ENCODE assay signal across 23 cellular contexts in the genomic region with DNA sequence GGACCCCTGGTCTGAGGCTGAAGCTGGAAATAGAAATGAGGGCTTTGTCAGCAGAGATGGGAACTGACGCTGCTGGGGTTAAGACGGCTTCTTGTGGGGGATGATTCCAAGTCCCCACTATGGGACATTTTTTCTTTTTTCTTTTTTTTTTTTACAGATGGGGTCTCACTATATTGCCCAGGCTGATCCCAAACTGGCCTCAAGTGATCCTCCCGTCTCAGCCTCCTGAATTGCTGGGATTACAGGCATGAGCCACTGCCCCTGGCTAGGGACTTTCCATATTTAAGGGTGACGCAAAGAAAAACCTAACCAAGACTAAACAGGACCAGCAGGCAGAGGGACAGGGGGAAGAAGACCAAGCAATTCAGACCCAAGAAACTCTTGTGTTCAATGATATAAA. TPM values are rescaled to one million over a fixed set of nuclear protein-coding genes. Genes with fewer than 3 reads are reported as not detected.
DNase-seq lines count a peak whose midpoint lies in the region; ATAC-seq, FAIRE-seq and TF ChIP-seq lines count a peak whose summit lies in the region.
"Had no signal": no experiment of that assay in that cellular context is flagged by ENCODE, and none has a peak within 500 bp of the region (broad histone marks: within the 10 kb centered on the region; RNA-seq: fewer than 3 reads in every experiment).

No MANE protein-coding gene starts in this region.

- no peak for DNase-seq in A549 (ENCODE audit: low read depth in 1 of 2, low spot score in 1 of 2)
- no peak for DNase-seq in CD4-positive, CD25-positive, alpha-beta regulatory T cell
- DNase-seq in T-cell: no peak
- no peak for DNase-seq in naive thymus-derived CD8-positive, alpha-beta T cell
- no peak for DNase-seq in GM19240 (ENCODE audit: insufficient read length, low spot score)
- DNase-seq in small intestine: no peak
- DNase-seq: AML-193, Caco-2, GM23248, HCEC 1CT, KBM-7, NCI-H1694 treated with DMSO at 0.1 percent for 48 hours, NCI-H2107, NCI-H226, NCI-H524, NCI-H82, PC-3, RPMI8226, SHP77 treated with DMSO at 0.1 percent for 48 hours, SK-N-SH had no signal

- H3K27ac ChIP-seq in A549 (no peak overlapping the region), small intestine (ENCODE audit: low read depth in 1 of 2, low read length in 1 of 2) (no peak overlapping the region)
- no peak overlapping the region for H3K27ac ChIP-seq in CD4-positive, CD25-positive, alpha-beta regulatory T cell (ENCODE audit: insufficient read depth, low read length, poor library complexity, severe bottlenecking)
- H3K27ac ChIP-seq: GM23248 had no signal

- no peak overlapping the region for H3K4me2 ChIP-seq in A549
- H3K4me2 ChIP-seq: SK-N-SH had no signal

- TF ChIP-seq CTCF in A549 (IDR thresholded peaks at IDR 0.05): no peak

- H3K27me3 Mint-ChIP-seq in CD4-positive, CD25-positive, alpha-beta regulatory T cell: no peaks in the 10 kb centered on the region
- no peaks in the 10 kb centered on the region for H3K27me3 Mint-ChIP-seq in T-cell
- no peaks in the 10 kb centered on the region for H3K27me3 Mint-ChIP-seq in naive thymus-derived CD8-positive, alpha-beta T cell

- no peaks in the 10 kb centered on the region for H3K9me3 Mint-ChIP-seq in CD4-positive, CD25-positive, alpha-beta regulatory T cell
- H3K9me3 Mint-ChIP-seq in T-cell: no peaks in the 10 kb centered on the region
- peaks cover 0 to 4% (median 0%) of the 10 kb centered on the region in 9 donors for H3K9me3 Mint-ChIP-seq in naive thymus-derived CD8-positive, alpha-beta T cell

- POLR2A ChIA-PET in A549 (lab: Yijun Ruan, JAX): no interaction called here
- POLR2A ChIA-PET in T-cell (lab: Charles Lee): no interaction called here
- POLR2A ChIA-PET in naive thymus-derived CD8-positive, alpha-beta T cell (lab: Charles Lee): interaction anchor here (0.5 to 0.6 kb wide), 2 partner anchors 51 to 224 kb away, joined by 5 read pairs; no protein-coding TSS in a partner anchor

- H3K27me3 ChIP-seq in CD4-positive, CD25-positive, alpha-beta regulatory T cell (ENCODE audit: control insufficient read depth, insufficient read depth, low read length): no peaks in the 10 kb centered on the region
- no peaks in the 10 kb centered on the region for H3K27me3 ChIP-seq in small intestine (ENCODE audit: control insufficient read depth in 2 of 2, insufficient read depth in 2 of 2, low read length in 2 of 2)

- CTCF ChIA-PET in A549 (lab: Yijun Ruan, JAX): interaction anchor here (0.6 to 2.4 kb wide), 13 partner anchors 36 to 241 kb away, joined by 3 to 10 read pairs (median 4); partner anchors contain the start of genes NFKBID and THAP8
- CTCF ChIA-PET in T-cell (lab: Charles Lee): interaction anchor here (0.5 to 0.8 kb wide), 3 partner anchors 31 to 207 kb away, joined by 4 to 7 read pairs (median 5); partner anchors contain the start of gene LIN37 (in 1 of the 2)

- H3K4me1 Mint-ChIP-seq in CD4-positive, CD25-positive, alpha-beta regulatory T cell: peaks cover 5 to 63% (median 13%) of the 10 kb centered on the region in 4 donors
- peaks cover 38 to 61% (median 45%) of the 10 kb centered on the region in 3 donors for H3K4me1 Mint-ChIP-seq in T-cell
- peaks cover 22 to 52% (median 34%) of the 10 kb centered on the region in 4 donors for H3K4me1 Mint-ChIP-seq in naive thymus-derived CD8-positive, alpha-beta T cell

- no peak for TF ChIP-seq EP300 in A549 (IDR thresholded peaks at IDR 0.05)

- TF ChIP-seq POLR2A in A549 (IDR thresholded peaks at IDR 0.05; ENCODE audit: low read length): no peak

- peaks cover 3% of the 10 kb centered on the region for H3K36me3 ChIP-seq in CD4-positive, CD25-positive, alpha-beta regulatory T cell (ENCODE audit: control insufficient read depth, insufficient read depth, low read length)
- no peaks in the 10 kb centered on the region for H3K36me3 ChIP-seq in small intestine (ENCODE audit: control insufficient read depth in 2 of 2, insufficient read depth in 2 of 2, low read length in 2 of 2)

- no peak overlapping the region for H3K4me3 Mint-ChIP-seq in CD4-positive, CD25-positive, alpha-beta regulatory T cell
- H3K4me3 Mint-ChIP-seq in T-cell: no peak overlapping the region
- no peak overlapping the region for H3K4me3 Mint-ChIP-seq in naive thymus-derived CD8-positive, alpha-beta T cell
- H3K4me3 Mint-ChIP-seq: CD14-positive monocyte had no signal

- H3K4me1 ChIP-seq in A549 (no peaks in the 10 kb centered on the region), small intestine (ENCODE audit: control insufficient read depth in 2 of 2, insufficient read depth in 1 of 2, low read depth in 1 of 2, low read length in 1 of 2) (no peaks in the 10 kb centered on the region)
- peaks cover 5% of the 10 kb centered on the region for H3K4me1 ChIP-seq in CD4-positive, CD25-positive, alpha-beta regulatory T cell (ENCODE audit: control insufficient read depth, insufficient read depth, low read length, poor library complexity, severe bottlenecking)
- H3K4me1 ChIP-seq: Caco-2 had no signal

- peak overlapping the region in 2 of 3 donors; percentile 51 to 77 for H3K27ac Mint-ChIP-seq in CD4-positive, CD25-positive, alpha-beta regulatory T cell
- H3K27ac Mint-ChIP-seq in T-cell: peak overlapping the region; percentile 64 to 74
- peak overlapping the region in 6 of 10 donors; percentile 17 to 91 (median 66) for H3K27ac Mint-ChIP-seq in naive thymus-derived CD8-positive, alpha-beta T cell
- H3K27ac Mint-ChIP-seq: CD14-positive monocyte had no signal

- H3K4me3 ChIP-seq in A549 (no peak overlapping the region), small intestine (ENCODE audit: low read depth in 1 of 2, low read length in 2 of 2) (no peak overlapping the region)
- no peak overlapping the region for H3K4me3 ChIP-seq in CD4-positive, CD25-positive, alpha-beta regulatory T cell (ENCODE audit: low read depth, low read length)
- H3K4me3 ChIP-seq: GM23248 had no signal

- WGBS in A549 (ENCODE audit: missing lambda C conversion rate): 90% methylated on average over 4 of the region's 4 CpGs
- WGBS in small intestine, 3 donors: 91 to 93% (median 92%) methylated on average over 4 of the region's 4 CpGs

- no peak for TF ChIP-seq RAD21 in A549 (conservative IDR thresholded peaks at IDR 0.05 in 1 of 2, IDR thresholded peaks at IDR 0.05 in 1 of 2)

- FAIRE-seq in A549 (lab: Jason Lieb, UNC): peak; percentile 18
- FAIRE-seq in small intestine (lab: Jason Lieb, UNC): no peak
- FAIRE-seq: G401.6 had no signal

- peaks cover 24% of the 10 kb centered on the region for H3K36me3 Mint-ChIP-seq in CD4-positive, CD25-positive, alpha-beta regulatory T cell
- peaks cover 13% of the 10 kb centered on the region for H3K36me3 Mint-ChIP-seq in T-cell
- H3K36me3 Mint-ChIP-seq in naive thymus-derived CD8-positive, alpha-beta T cell: peaks cover 0 to 14% (median 0%) of the 10 kb centered on the region in 3 donors
- H3K36me3 Mint-ChIP-seq: CD14-positive monocyte had no signal

- H3K9me3 ChIP-seq in A549: no peaks in the 10 kb centered on the region
- no peaks in the 10 kb centered on the region for H3K9me3 ChIP-seq in CD4-positive, CD25-positive, alpha-beta regulatory T cell (ENCODE audit: control insufficient read depth in 2 of 2, low read length in 2 of 2)
- H3K9me3 ChIP-seq in small intestine (ENCODE audit: control insufficient read depth, low read depth): no peaks in the 10 kb centered on the region
- H3K9me3 ChIP-seq: Caco-2, SK-N-SH had no signal

- no peak for ATAC-seq in A549
- ATAC-seq in CD4-positive, CD25-positive, alpha-beta regulatory T cell (ENCODE audit: low read depth in 2 of 2): no peak
- no peak for ATAC-seq in T-cell (replicated peaks in 1 of 4)
- no peak for ATAC-seq in naive thymus-derived CD8-positive, alpha-beta T cell
- ATAC-seq in HG03457 (IDR thresholded peaks at IDR 0.05; ENCODE audit: unreplicated experiment): no peak
- ATAC-seq: PC-3 had no signal

RNA-seq across cellular contexts. Expression of gene LRFN3, which starts 10.0 kb away (rescaled TPM):
- polyA plus RNA-seq in A549 (2011; rRNA removed) (2.4 and 3.1 TPM in 2 replicates), A549 (2017; fragmentation: RNase III; extraction: RNeasy Plus Mini Kit Qiagen cat#74134 plus additional on column Dnase treatment) (12.8 to 17.1 TPM (median 16.6 TPM) in 3 replicates), small intestine (10 to 100 TPM in 1 of 3 donors, 1 to 10 TPM in 2; 3.5 to 11.4 (median 6.0) TPM)
- polyA plus RNA-seq in A549 (2012; cell fraction: cytosol; rRNA removed): 9.8 and 16.4 TPM in 2 replicates
- polyA plus RNA-seq in A549 (2012; cell fraction: nucleus; rRNA removed): 13.2 and 22.2 TPM in 2 replicates
- polyA minus RNA-seq in A549 (2011; rRNA and poly(A)+ RNA removed): 2.1 and 2.9 TPM in 2 replicates
- total RNA-seq in CD4-positive, CD25-positive, alpha-beta regulatory T cell: 7.7 TPM
- polyA plus RNA-seq in CD4-positive, CD25-positive, alpha-beta regulatory T cell: 1 to 10 TPM in 1 of 4 donors, under 1 TPM in 3; 0.63 to 1.4 (median 0.84) TPM
- total RNA-seq in T-cell: 10 to 100 TPM in 4 of 5 donors, 1 to 10 TPM in 1; 9.2 to 20.8 (median 15.3) TPM
- 10 to 100 TPM; 11.2 to 11.4 TPM for total RNA-seq in naive thymus-derived CD8-positive, alpha-beta T cell
- 1 to 10 TPM in 2 of 3 donors, under 1 TPM in 1; 0.62 to 1.4 (median 1.1) TPM for polyA plus RNA-seq in naive thymus-derived CD8-positive, alpha-beta T cell
- polyA plus RNA-seq: CD14-positive monocyte had no signal

RNA-seq across cellular contexts. Expression of gene TYROBP, which starts 38.1 kb away (rescaled TPM):
- polyA plus RNA-seq in A549 (2011; rRNA removed) (not detected in 2 replicates), A549 (2017; fragmentation: RNase III; extraction: RNeasy Plus Mini Kit Qiagen cat#74134 plus additional on column Dnase treatment) (0.21 TPM in 1 of 3 replicates, not detected in the others), small intestine (100 to 1,000 TPM in 1 of 3 donors, 10 to 100 TPM in 2; 15.9 to 128 (median 87.2) TPM)
- polyA plus RNA-seq in A549 (2012; cell fraction: cytosol; rRNA removed): 0.14 and 0.34 TPM in 2 replicates
- 0.29 TPM in 1 of 2 replicates, not detected in the other for polyA plus RNA-seq in A549 (2012; cell fraction: nucleus; rRNA removed)
- polyA minus RNA-seq in A549 (2011; rRNA and poly(A)+ RNA removed): 2.1 TPM in 1 of 2 replicates, not detected in the other
- total RNA-seq in CD4-positive, CD25-positive, alpha-beta regulatory T cell: not detected
- polyA plus RNA-seq in CD4-positive, CD25-positive, alpha-beta regulatory T cell: 1 to 10 TPM in 3 of 4 donors, under 1 TPM in 1; 0.49 to 6.9 (median 2.1) TPM
- 1 to 10 TPM; 2.3 to 7.0 (median 2.9) TPM for total RNA-seq in T-cell
- total RNA-seq in naive thymus-derived CD8-positive, alpha-beta T cell: 1 to 10 TPM; 3.1 to 5.8 TPM
- polyA plus RNA-seq in naive thymus-derived CD8-positive, alpha-beta T cell: 10 to 100 TPM in 1 of 3 donors, 1 to 10 TPM in 2; 4.4 to 72.6 (median 5.6) TPM
- total RNA-seq: Caco-2, GM23248, PC-3 had no signal
- polyA plus RNA-seq: GM23248, SK-N-SH had no signal

RNA-seq across cellular contexts. Expression of gene HCST, which starts 43.9 kb away (rescaled TPM):
- polyA plus RNA-seq in A549 (2011; rRNA removed): 0.19 TPM in 1 of 2 replicates, not detected in the other
- 0.30 and 0.38 TPM in 2 replicates for polyA plus RNA-seq in A549 (2012; cell fraction: cytosol; rRNA removed)
- polyA plus RNA-seq in A549 (2012; cell fraction: nucleus; rRNA removed): 0.45 and 0.58 TPM in 2 replicates
- 0.49 to 0.69 TPM in 2 of 3 replicates, not detected in the other for polyA plus RNA-seq in A549 (2017; fragmentation: RNase III; extraction: RNeasy Plus Mini Kit Qiagen cat#74134 plus additional on column Dnase treatment)
- 2.2 TPM in 1 of 2 replicates, not detected in the other for polyA minus RNA-seq in A549 (2011; rRNA and poly(A)+ RNA removed)
- total RNA-seq in CD4-positive, CD25-positive, alpha-beta regulatory T cell: 104 TPM
- polyA plus RNA-seq in CD4-positive, CD25-positive, alpha-beta regulatory T cell: 100 to 1,000 TPM; 640 to 863 (median 760) TPM
- 100 to 1,000 TPM in 2 of 5 donors, 10 to 100 TPM in 3; 60.1 to 165 (median 77.2) TPM for total RNA-seq in T-cell
- total RNA-seq in naive thymus-derived CD8-positive, alpha-beta T cell: 10 to 100 TPM; 85.7 to 87.7 TPM
- polyA plus RNA-seq in naive thymus-derived CD8-positive, alpha-beta T cell: 1,000 to 10,000 TPM; 1,254 to 1,751 (median 1,469) TPM
- polyA plus RNA-seq in small intestine: 10 to 100 TPM in 2 of 3 donors, 1 to 10 TPM in 1; 2.7 to 17.6 (median 13.8) TPM
- total RNA-seq: Caco-2, GM23248, PC-3 had no signal

RNA-seq across cellular contexts. Expression of gene NFKBID, which starts 45.9 kb away (rescaled TPM):
- polyA plus RNA-seq in A549 (2011; rRNA removed) (4.0 and 4.1 TPM in 2 replicates), A549 (2017; fragmentation: RNase III; extraction: RNeasy Plus Mini Kit Qiagen cat#74134 plus additional on column Dnase treatment) (8.5 to 14.8 TPM (median 9.6 TPM) in 3 replicates), small intestine (1 to 10 TPM; 5.1 to 7.6 (median 5.8) TPM)
- polyA plus RNA-seq in A549 (2012; cell fraction: cytosol; rRNA removed): 9.6 and 11.4 TPM in 2 replicates
- 59.9 and 65.7 TPM in 2 replicates for polyA plus RNA-seq in A549 (2012; cell fraction: nucleus; rRNA removed)
- polyA minus RNA-seq in A549 (2011; rRNA and poly(A)+ RNA removed): 8.8 and 9.4 TPM in 2 replicates
- total RNA-seq in CD4-positive, CD25-positive, alpha-beta regulatory T cell: 120 TPM
- polyA plus RNA-seq in CD4-positive, CD25-positive, alpha-beta regulatory T cell: 1 to 10 TPM; 2.7 to 4.2 (median 3.6) TPM
- 10 to 100 TPM; 45.1 to 78.3 (median 51.4) TPM for total RNA-seq in T-cell
- total RNA-seq in naive thymus-derived CD8-positive, alpha-beta T cell: 10 to 100 TPM; 42.7 to 48.7 TPM
- 1 to 10 TPM; 1.2 to 2.8 (median 2.5) TPM for polyA plus RNA-seq in naive thymus-derived CD8-positive, alpha-beta T cell

RNA-seq across cellular contexts. Expression of gene SDHAF1, which starts 48.8 kb away (rescaled TPM):
- polyA plus RNA-seq in A549 (2011; rRNA removed) (22.8 and 25.3 TPM in 2 replicates), A549 (2017; fragmentation: RNase III; extraction: RNeasy Plus Mini Kit Qiagen cat#74134 plus additional on column Dnase treatment) (22.6 to 27.1 TPM (median 23.2 TPM) in 3 replicates), small intestine (10 to 100 TPM; 28.4 to 58.4 (median 44.5) TPM)
- 55.6 and 62.5 TPM in 2 replicates for polyA plus RNA-seq in A549 (2012; cell fraction: cytosol; rRNA removed)
- polyA plus RNA-seq in A549 (2012; cell fraction: nucleus; rRNA removed): 41.6 and 44.6 TPM in 2 replicates
- polyA minus RNA-seq in A549 (2011; rRNA and poly(A)+ RNA removed): 5.9 and 8.5 TPM in 2 replicates
- total RNA-seq in CD4-positive, CD25-positive, alpha-beta regulatory T cell: 11.8 TPM
- polyA plus RNA-seq in CD4-positive, CD25-positive, alpha-beta regulatory T cell: 10 to 100 TPM; 44.0 to 71.2 (median 67.4) TPM
- 10 to 100 TPM; 10.2 to 30.5 (median 27.3) TPM for total RNA-seq in T-cell
- total RNA-seq in naive thymus-derived CD8-positive, alpha-beta T cell: 10 to 100 TPM; 19.4 to 24.2 TPM
- polyA plus RNA-seq in naive thymus-derived CD8-positive, alpha-beta T cell: 10 to 100 TPM; 31.9 to 50.9 (median 34.9) TPM

Comparison
In these comparisons a context has a peak if more than half of its experiments do, and no peak if none do; other contexts are left out.
1. RNA of gene HCST, which starts 43.9 kb away (polyA plus RNA-seq): 1,254 to 1,751 TPM in naive thymus-derived CD8-positive, alpha-beta T cell and 640 to 863 TPM in CD4-positive, CD25-positive, alpha-beta regulatory T cell; 2.7 to 17.6 TPM in small intestine and 0.19 to 0.69 TPM in A549; every median in the first group is over 10 times any median in the second.
2. Peak in every context shown above with its lines, with median percentiles within 50 percentile points of each other: H3K27ac Mint-ChIP-seq.